In genomic region chr12:67519824-67520433, GRCh38 we compare ENCODE assay signal across 1 cellular context.
TF ChIP-seq lines count a peak whose summit lies in the region.

No MANE protein-coding gene starts in this region.

TF ChIP-seq in GM23338, 12 proteins besides CTCF, POLR2A, EP300 and RAD21 (continued from another document):
- TF ChIP-seq ZNF462 (CRISPR knock-in tag; IDR thresholded peaks at IDR 0.05) (peak; percentile 91; the same call in 1 of the 2 replicates), POLR2AphosphoS5 (IDR thresholded peaks at IDR 0.05; ENCODE audit: low read depth) (no peak), EZH2phosphoT487 (IDR thresholded peaks at IDR 0.05; ENCODE audit: unreplicated experiment) (no peak), ZNF114 (CRISPR knock-in tag; IDR thresholded peaks at IDR 0.05) (0 out of 2 replicates have a peak, but pooled peaks have one; percentile 29), NANOG (IDR thresholded peaks at IDR 0.05; ENCODE audit: borderline replicate concordance) (peak; percentile 90), EZH2 (IDR thresholded peaks at IDR 0.05; ENCODE audit: low read depth, unreplicated experiment) (no peak), REST (IDR thresholded peaks at IDR 0.05; ENCODE audit: unreplicated experiment) (no peak), CREB1 (CRISPR knock-in tag; IDR thresholded peaks at IDR 0.05; ENCODE audit: low read depth) (0 out of 2 replicates have a peak, but pooled peaks have one; percentile 32), STAT1 (IDR thresholded peaks at IDR 0.05; ENCODE audit: unreplicated experiment) (no peak), ETS1 (IDR thresholded peaks at IDR 0.05) (no peak), ZNF331 (CRISPR knock-in tag; IDR thresholded peaks at IDR 0.05; ENCODE audit: low read depth) (no peak)
